2 cellular contexts compared by ENCODE assay signal in genomic region chr6:19839788-19840187, GRCh38.
TF ChIP-seq lines count a peak whose summit lies in the region.

No MANE protein-coding gene starts in this region.

TF ChIP-seq in SK-N-SH, 30 proteins besides CTCF, POLR2A, EP300 and RAD21 (continued from another document):
- no peak for TF ChIP-seq ZBTB33 (IDR thresholded peaks at IDR 0.05; ENCODE audit: borderline replicate concordance, low read depth)
- TF ChIP-seq RXRA (IDR thresholded peaks at IDR 0.05; ENCODE audit: borderline replicate concordance, low read depth) = no peak
- TF ChIP-seq NFIC (IDR thresholded peaks at IDR 0.05; ENCODE audit: borderline replicate concordance) = no peak
- TF ChIP-seq GATA2 (CRISPR knock-in tag; IDR thresholded peaks at IDR 0.05) = no peak
- TF ChIP-seq PBX3 (IDR thresholded peaks at IDR 0.05) = no peak
- no peak for TF ChIP-seq TCF12 (IDR thresholded peaks at IDR 0.05)
- no peak for TF ChIP-seq NRF1 (IDR thresholded peaks at IDR 0.05; ENCODE audit: low read depth, low read length)
- no peak for TF ChIP-seq YY1 (IDR thresholded peaks at IDR 0.05; ENCODE audit: low read depth)
- TF ChIP-seq, protein P1, sequence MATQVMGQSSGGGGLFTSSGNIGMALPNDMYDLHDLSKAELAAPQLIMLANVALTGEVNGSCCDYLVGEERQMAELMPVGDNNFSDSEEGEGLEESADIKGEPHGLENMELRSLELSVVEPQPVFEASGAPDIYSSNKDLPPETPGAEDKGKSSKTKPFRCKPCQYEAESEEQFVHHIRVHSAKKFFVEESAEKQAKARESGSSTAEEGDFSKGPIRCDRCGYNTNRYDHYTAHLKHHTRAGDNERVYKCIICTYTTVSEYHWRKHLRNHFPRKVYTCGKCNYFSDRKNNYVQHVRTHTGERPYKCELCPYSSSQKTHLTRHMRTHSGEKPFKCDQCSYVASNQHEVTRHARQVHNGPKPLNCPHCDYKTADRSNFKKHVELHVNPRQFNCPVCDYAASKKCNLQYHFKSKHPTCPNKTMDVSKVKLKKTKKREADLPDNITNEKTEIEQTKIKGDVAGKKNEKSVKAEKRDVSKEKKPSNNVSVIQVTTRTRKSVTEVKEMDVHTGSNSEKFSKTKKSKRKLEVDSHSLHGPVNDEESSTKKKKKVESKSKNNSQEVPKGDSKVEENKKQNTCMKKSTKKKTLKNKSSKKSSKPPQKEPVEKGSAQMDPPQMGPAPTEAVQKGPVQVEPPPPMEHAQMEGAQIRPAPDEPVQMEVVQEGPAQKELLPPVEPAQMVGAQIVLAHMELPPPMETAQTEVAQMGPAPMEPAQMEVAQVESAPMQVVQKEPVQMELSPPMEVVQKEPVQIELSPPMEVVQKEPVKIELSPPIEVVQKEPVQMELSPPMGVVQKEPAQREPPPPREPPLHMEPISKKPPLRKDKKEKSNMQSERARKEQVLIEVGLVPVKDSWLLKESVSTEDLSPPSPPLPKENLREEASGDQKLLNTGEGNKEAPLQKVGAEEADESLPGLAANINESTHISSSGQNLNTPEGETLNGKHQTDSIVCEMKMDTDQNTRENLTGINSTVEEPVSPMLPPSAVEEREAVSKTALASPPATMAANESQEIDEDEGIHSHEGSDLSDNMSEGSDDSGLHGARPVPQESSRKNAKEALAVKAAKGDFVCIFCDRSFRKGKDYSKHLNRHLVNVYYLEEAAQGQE (IDR thresholded peaks at IDR 0.05; ENCODE audit: low read depth, low read length) = no peak

TF ChIP-seq in SK-N-SH treated with all-trans-retinoic acid at 6 μM for 48 hours, 23 proteins besides CTCF, POLR2A, EP300 and RAD21 (continued from another document):
- TF ChIP-seq, protein P2, sequence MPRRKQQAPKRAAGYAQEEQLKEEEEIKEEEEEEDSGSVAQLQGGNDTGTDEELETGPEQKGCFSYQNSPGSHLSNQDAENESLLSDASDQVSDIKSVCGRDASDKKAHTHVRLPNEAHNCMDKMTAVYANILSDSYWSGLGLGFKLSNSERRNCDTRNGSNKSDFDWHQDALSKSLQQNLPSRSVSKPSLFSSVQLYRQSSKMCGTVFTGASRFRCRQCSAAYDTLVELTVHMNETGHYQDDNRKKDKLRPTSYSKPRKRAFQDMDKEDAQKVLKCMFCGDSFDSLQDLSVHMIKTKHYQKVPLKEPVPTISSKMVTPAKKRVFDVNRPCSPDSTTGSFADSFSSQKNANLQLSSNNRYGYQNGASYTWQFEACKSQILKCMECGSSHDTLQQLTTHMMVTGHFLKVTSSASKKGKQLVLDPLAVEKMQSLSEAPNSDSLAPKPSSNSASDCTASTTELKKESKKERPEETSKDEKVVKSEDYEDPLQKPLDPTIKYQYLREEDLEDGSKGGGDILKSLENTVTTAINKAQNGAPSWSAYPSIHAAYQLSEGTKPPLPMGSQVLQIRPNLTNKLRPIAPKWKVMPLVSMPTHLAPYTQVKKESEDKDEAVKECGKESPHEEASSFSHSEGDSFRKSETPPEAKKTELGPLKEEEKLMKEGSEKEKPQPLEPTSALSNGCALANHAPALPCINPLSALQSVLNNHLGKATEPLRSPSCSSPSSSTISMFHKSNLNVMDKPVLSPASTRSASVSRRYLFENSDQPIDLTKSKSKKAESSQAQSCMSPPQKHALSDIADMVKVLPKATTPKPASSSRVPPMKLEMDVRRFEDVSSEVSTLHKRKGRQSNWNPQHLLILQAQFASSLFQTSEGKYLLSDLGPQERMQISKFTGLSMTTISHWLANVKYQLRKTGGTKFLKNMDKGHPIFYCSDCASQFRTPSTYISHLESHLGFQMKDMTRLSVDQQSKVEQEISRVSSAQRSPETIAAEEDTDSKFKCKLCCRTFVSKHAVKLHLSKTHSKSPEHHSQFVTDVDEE (CRISPR knock-in tag; IDR thresholded peaks at IDR 0.05) = no peak
- TF ChIP-seq POU6F1 (CRISPR knock-in tag; IDR thresholded peaks at IDR 0.05; ENCODE audit: borderline replicate concordance, low read depth) (no peak), OSR1 (CRISPR knock-in tag; IDR thresholded peaks at IDR 0.05) (no peak), TCF4 (CRISPR knock-in tag; IDR thresholded peaks at IDR 0.05; ENCODE audit: borderline replicate concordance) (no peak), ZFP3 (CRISPR knock-in tag; IDR thresholded peaks at IDR 0.05) (no peak), ESRRG (CRISPR knock-in tag; IDR thresholded peaks at IDR 0.05) (no peak), ZC3H10 (CRISPR knock-in tag; IDR thresholded peaks at IDR 0.05) (no peak), GLIS3 (CRISPR knock-in tag; IDR thresholded peaks at IDR 0.05) (no peak), TOX (CRISPR knock-in tag; IDR thresholded peaks at IDR 0.05; ENCODE audit: borderline replicate concordance) (no peak), BACH2 (CRISPR knock-in tag; IDR thresholded peaks at IDR 0.05; ENCODE audit: borderline replicate concordance) (no peak), RARB (CRISPR knock-in tag; IDR thresholded peaks at IDR 0.05) (no peak), ZFP30 (CRISPR knock-in tag; IDR thresholded peaks at IDR 0.05) (no peak), PPARA (CRISPR knock-in tag; IDR thresholded peaks at IDR 0.05; ENCODE audit: borderline replicate concordance) (no peak)
- TF ChIP-seq, protein P3, sequence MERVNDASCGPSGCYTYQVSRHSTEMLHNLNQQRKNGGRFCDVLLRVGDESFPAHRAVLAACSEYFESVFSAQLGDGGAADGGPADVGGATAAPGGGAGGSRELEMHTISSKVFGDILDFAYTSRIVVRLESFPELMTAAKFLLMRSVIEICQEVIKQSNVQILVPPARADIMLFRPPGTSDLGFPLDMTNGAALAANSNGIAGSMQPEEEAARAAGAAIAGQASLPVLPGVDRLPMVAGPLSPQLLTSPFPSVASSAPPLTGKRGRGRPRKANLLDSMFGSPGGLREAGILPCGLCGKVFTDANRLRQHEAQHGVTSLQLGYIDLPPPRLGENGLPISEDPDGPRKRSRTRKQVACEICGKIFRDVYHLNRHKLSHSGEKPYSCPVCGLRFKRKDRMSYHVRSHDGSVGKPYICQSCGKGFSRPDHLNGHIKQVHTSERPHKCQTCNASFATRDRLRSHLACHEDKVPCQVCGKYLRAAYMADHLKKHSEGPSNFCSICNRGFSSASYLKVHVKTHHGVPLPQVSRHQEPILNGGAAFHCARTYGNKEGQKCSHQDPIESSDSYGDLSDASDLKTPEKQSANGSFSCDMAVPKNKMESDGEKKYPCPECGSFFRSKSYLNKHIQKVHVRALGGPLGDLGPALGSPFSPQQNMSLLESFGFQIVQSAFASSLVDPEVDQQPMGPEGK (CRISPR knock-in tag; IDR thresholded peaks at IDR 0.05; ENCODE audit: borderline replicate concordance) = no peak
